In the genomic region with DNA sequence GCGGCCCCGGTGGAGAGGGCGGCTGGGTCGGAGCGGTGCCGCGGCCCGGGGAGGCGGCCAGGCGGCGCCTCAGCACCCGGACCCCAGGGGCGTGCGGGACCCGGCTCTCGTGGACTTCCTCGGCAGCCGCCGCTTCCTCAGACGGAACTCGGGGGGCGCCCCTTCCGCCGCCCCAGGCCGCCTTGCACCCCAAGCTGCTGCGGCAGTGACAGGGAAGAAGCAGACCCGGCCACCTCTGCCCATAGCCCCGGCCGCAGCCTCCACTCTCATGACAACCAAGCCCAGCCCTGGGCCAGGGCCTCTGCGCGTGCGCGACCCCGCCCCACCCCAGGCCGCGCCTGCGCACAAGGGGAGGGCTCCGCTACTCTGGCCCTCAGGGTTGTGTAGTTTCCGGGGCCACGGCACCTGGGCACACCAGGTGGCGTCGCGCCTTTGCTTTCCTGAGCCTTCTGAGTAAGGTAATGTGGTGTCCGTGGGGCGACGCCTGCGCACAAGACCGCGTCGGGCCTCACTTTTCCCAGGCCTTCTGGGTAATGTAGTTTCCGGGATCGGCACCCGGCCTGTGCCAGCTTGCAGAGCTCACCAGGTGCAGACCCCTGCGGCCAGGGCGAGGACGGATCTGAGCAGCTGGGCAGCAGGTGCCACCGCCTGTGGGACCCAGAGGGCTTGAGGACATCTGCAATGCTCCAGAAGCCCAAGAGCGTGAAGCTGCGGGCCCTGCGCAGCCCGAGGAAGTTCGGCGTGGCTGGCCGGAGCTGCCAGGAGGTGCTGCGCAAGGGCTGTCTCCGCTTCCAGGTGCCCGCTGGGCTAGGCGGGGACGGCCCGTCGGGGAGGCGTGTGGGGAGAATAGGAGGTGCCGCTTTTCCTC, we compare ENCODE assay signal across 8 cellular contexts.
DNase-seq lines count a peak whose midpoint lies in the region; ATAC-seq and TF ChIP-seq lines count a peak whose summit lies in the region.

A gene (minus strand): TSS at position 289 of the 868 bp plus-strand sequence. CDS start 4,804 bp downstream, outside the sequence.
A gene with protein sequence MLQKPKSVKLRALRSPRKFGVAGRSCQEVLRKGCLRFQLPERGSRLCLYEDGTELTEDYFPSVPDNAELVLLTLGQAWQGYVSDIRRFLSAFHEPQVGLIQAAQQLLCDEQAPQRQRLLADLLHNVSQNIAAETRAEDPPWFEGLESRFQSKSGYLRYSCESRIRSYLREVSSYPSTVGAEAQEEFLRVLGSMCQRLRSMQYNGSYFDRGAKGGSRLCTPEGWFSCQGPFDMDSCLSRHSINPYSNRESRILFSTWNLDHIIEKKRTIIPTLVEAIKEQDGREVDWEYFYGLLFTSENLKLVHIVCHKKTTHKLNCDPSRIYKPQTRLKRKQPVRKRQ (plus strand): TSS at position 554 of the 868 bp plus-strand sequence. CDS start 128 bp downstream, at position 682.

- TF ChIP-seq CTCF in choroid plexus epithelial cell (conservative IDR thresholded peaks at IDR 0.05; ENCODE audit: low read depth, low read length), result no peak

- DNase-seq in AG20443 (ENCODE audit: low spot score) (peak; percentile 100), NCI-H510A (lab: John Stamatoyannopoulos, UW) (peak; percentile 91), choroid plexus epithelial cell (ENCODE audit: low read depth) (peak; percentile 87), kidney glomerular epithelial cell (lab: John Stamatoyannopoulos, UW) (peak; percentile 96)
- peak; percentile 88 to 89 for DNase-seq in activated CD4-positive, alpha-beta T cell treated with anti-CD3 and anti-CD28 coated beads for 24 hours (ENCODE audit: low read depth in 2 of 2)
- peak; percentile 91 to 96 for DNase-seq in stimulated activated CD4-positive, alpha-beta T cell treated with anti-CD3 and anti-CD28 coated beads, Interleukin-1b, Interleukin-23, amount 100 ng/mL, for 1 hour (ENCODE audit: low read depth in 2 of 2)

- ATAC-seq in GM19025 (IDR thresholded peaks at IDR 0.05; ENCODE audit: low read depth, unreplicated experiment), result peak; percentile 95
- peak; percentile 93 for ATAC-seq in HG03342 (IDR thresholded peaks at IDR 0.05; ENCODE audit: unreplicated experiment)

- peak within 1 kb of the TSS; percentile 94 for H3K4me3 ChIP-seq in choroid plexus epithelial cell (ENCODE audit: low read depth, low read length)

Comparison
In these comparisons a context has a peak if more than half of its experiments do, and no peak if none do; other contexts are left out.
1. Peak in every context shown above with its lines: DNase-seq, ATAC-seq and H3K4me3 ChIP-seq.